In genomic region chr18:48100168-48100495, GRCh38 we compare ENCODE assay signal across 19 cellular contexts.
DNase-seq lines count a peak whose midpoint lies in the region; ATAC-seq, FAIRE-seq and TF ChIP-seq lines count a peak whose summit lies in the region.
"Had no signal": no experiment of that assay in that cellular context is flagged by ENCODE, and none has a peak within 500 bp of the region (broad histone marks: within the 10 kb centered on the region; RNA-seq: fewer than 3 reads in every experiment).

No MANE protein-coding gene starts in this region.

- H3K27ac ChIP-seq in RWPE2 (ENCODE audit: poor library complexity, severe bottlenecking) = no peak overlapping the region
- H3K27ac ChIP-seq: GM23248 had no signal

- peaks cover 52% of the 10 kb centered on the region for H3K4me1 Mint-ChIP-seq in glutamatergic neuron (ENCODE audit: low read depth, unreplicated experiment)
- H3K4me1 Mint-ChIP-seq: T-cell had no signal

- H3K27me3 ChIP-seq in RWPE2 (ENCODE audit: insufficient read depth, poor library complexity, severe bottlenecking) = no peaks in the 10 kb centered on the region

- H3K4me1 ChIP-seq in RWPE2 (ENCODE audit: insufficient read depth, poor library complexity, severe bottlenecking) = no peaks in the 10 kb centered on the region

- ATAC-seq in RWPE2 (ENCODE audit: low read depth) = no peak
- peak; percentile 13 for ATAC-seq in omental fat pad (ENCODE audit: low FRiP score)
- ATAC-seq in GM18520 (IDR thresholded peaks at IDR 0.05; ENCODE audit: unreplicated experiment) = no peak
- ATAC-seq: HCT116, T-cell had no signal

- no peaks in the 10 kb centered on the region for H3K36me3 ChIP-seq in RWPE2 (ENCODE audit: low read depth)

- peaks cover 9% of the 10 kb centered on the region for H3K9me3 Mint-ChIP-seq in glutamatergic neuron (ENCODE audit: unreplicated experiment)
- H3K9me3 Mint-ChIP-seq: T-cell had no signal

- H3K9me3 ChIP-seq in RWPE2 (ENCODE audit: severe bottlenecking) = no peaks in the 10 kb centered on the region

- H3K36me3 Mint-ChIP-seq in glutamatergic neuron (ENCODE audit: unreplicated experiment) = no peaks in the 10 kb centered on the region
- H3K36me3 Mint-ChIP-seq: T-cell had no signal

- no peak for FAIRE-seq in RCC 7860 (lab: Jason Lieb, UNC)
- FAIRE-seq: D721Med, HTR-8/SVneo had no signal

- H3K27ac Mint-ChIP-seq in glutamatergic neuron (ENCODE audit: unreplicated experiment) = peak overlapping the region; percentile 24
- H3K27ac Mint-ChIP-seq: T-cell had no signal

- DNase-seq in NCI-H187 treated with DMSO at 0.1 percent for 48 hours (lab: John Stamatoyannopoulos, UW) (peak; percentile 62), RWPE2 (ENCODE audit: low spot score) (peak; percentile 5), glutamatergic neuron (no peak), omental fat pad (ENCODE audit: low spot score) (no peak), NCI-H1436 treated with DMSO at 0.1 percent for 48 hours (lab: John Stamatoyannopoulos, UW) (no peak), RCC 7860 (ENCODE audit: low spot score) (no peak)
- no peak for DNase-seq in stimulated activated CD4-positive, alpha-beta T cell treated with anti-CD3 and anti-CD28 coated beads, Interleukin-4, amount 100 ng/mL, for 1 hour
- DNase-seq: ACHN, C1 segment of cervical spinal cord, GM23248, IMR-90, NCI-H2029 treated with DMSO at 0.1 percent for 48 hours, NCI-H510A, NCI-H774, T-cell had no signal

- H3K27me3 Mint-ChIP-seq in glutamatergic neuron (ENCODE audit: unreplicated experiment) = peaks cover 12% of the 10 kb centered on the region

- no peak overlapping the region for H3K4me3 ChIP-seq in RWPE2 (ENCODE audit: severe bottlenecking)
- H3K4me3 ChIP-seq: GM23248 had no signal

- TF ChIP-seq CTCF in RWPE2 (IDR thresholded peaks at IDR 0.05; ENCODE audit: poor library complexity, severe bottlenecking) = no peak
- no peak for TF ChIP-seq CTCF in glutamatergic neuron (IDR thresholded peaks at IDR 0.05; ENCODE audit: partially characterized antibody, unreplicated experiment)
- TF ChIP-seq CTCF in omental fat pad (IDR thresholded peaks at IDR 0.05) = no peak

- peak overlapping the region; percentile 25 for H3K4me3 Mint-ChIP-seq in glutamatergic neuron (ENCODE audit: unreplicated experiment)
- H3K4me3 Mint-ChIP-seq: T-cell had no signal

Comparison
In these comparisons a context has a peak if more than half of its experiments do, and no peak if none do; other contexts are left out.
1. DNase-seq: peak in NCI-H187 treated with DMSO at 0.1 percent for 48 hours (single experiment) and RWPE2 (single experiment); none in glutamatergic neuron (single experiment), omental fat pad (single experiment), stimulated activated CD4-positive, alpha-beta T cell treated with anti-CD3 and anti-CD28 coated beads, Interleukin-4, amount 100 ng/mL, for 1 hour (single experiment), NCI-H1436 treated with DMSO at 0.1 percent for 48 hours (single experiment) and RCC 7860 (single experiment).